Comparison of ENCODE assay signal across 20 cellular contexts in genomic region chr1:118275716-118276115, GRCh38.
"Had no signal": no experiment of that assay in that cellular context is flagged by ENCODE, and none has a peak within 500 bp of the region (broad histone marks: within the 10 kb centered on the region; RNA-seq: fewer than 3 reads in every experiment).

No MANE protein-coding gene starts in this region.

- H3K4me1 Mint-ChIP-seq: activated CD4-positive, alpha-beta T cell treated with anti-CD3 and anti-CD28 coated beads for 36 hours; endodermal cell; natural killer cell had no signal

- H3K27me3 Mint-ChIP-seq: activated CD4-positive, alpha-beta memory T cell treated with anti-CD3 and anti-CD28 coated beads for 36 hours; activated CD4-positive, alpha-beta T cell treated with anti-CD3 and anti-CD28 coated beads for 36 hours; progenitor cell of endocrine pancreas had no signal

- H3K4me1 ChIP-seq: left ventricle myocardium inferior, right atrium auricular region had no signal

- H3K4me3 Mint-ChIP-seq: activated CD4-positive, alpha-beta memory T cell treated with anti-CD3 and anti-CD28 coated beads for 36 hours; activated CD4-positive, alpha-beta T cell treated with anti-CD3 and anti-CD28 coated beads for 36 hours; endodermal cell; natural killer cell had no signal

- H3K27ac ChIP-seq: cardiac muscle cell, dorsolateral prefrontal cortex, left ventricle myocardium inferior, right atrium auricular region, WERI-Rb-1 had no signal

- ATAC-seq: activated CD4-positive, alpha-beta T cell treated with anti-CD3 and anti-CD28 coated beads for 36 hours; activated naive CD4-positive, alpha-beta T cell treated with anti-CD3 and anti-CD28 coated beads, Interleukin-2, amount 50 U/mL, for 72 hours; natural killer cell had no signal

- H3K9me3 ChIP-seq: right atrium auricular region had no signal

- H3K36me3 Mint-ChIP-seq: activated CD4-positive, alpha-beta memory T cell treated with anti-CD3 and anti-CD28 coated beads for 36 hours; activated naive CD4-positive, alpha-beta T cell treated with anti-CD3 and anti-CD28 coated beads, Interleukin-2, amount 50 U/mL, for 72 hours; natural killer cell had no signal

- H3K27me3 ChIP-seq: cardiac muscle cell, right atrium auricular region had no signal

- DNase-seq: activated CD4-positive, alpha-beta memory T cell treated with anti-CD3 and anti-CD28 coated beads for 36 hours; activated CD4-positive, alpha-beta T cell treated with anti-CD3 and anti-CD28 coated beads for 36 hours; activated gamma-delta T cell; activated T-cell treated with anti-CD3 and anti-CD28 coated beads, Interleukin-2, amount 50 U/mL, for 48 hours; dorsolateral prefrontal cortex; endodermal cell; glutamatergic neuron; kidney; left ventricle myocardium inferior; mesenchymal stem cell; natural killer cell; stimulated activated CD4-positive, alpha-beta T cell treated with anti-CD3 and anti-CD28 coated beads, Interleukin-4, amount 100 ng/mL, for 24 hours; stimulated activated CD8-positive, alpha-beta memory T cell treated with anti-CD3 and anti-CD28 coated beads, Interleukin-4, amount 100 ng/mL, for 48 hours; stimulated activated naive CD4-positive, alpha-beta T cell treated with Interleukin-2 at 50 U/mL for 16 hours; trophoblast cell; WERI-Rb-1 had no signal

- H3K27ac Mint-ChIP-seq: activated CD4-positive, alpha-beta memory T cell treated with anti-CD3 and anti-CD28 coated beads for 36 hours; activated CD4-positive, alpha-beta T cell treated with anti-CD3 and anti-CD28 coated beads for 36 hours; activated naive CD4-positive, alpha-beta T cell treated with anti-CD3 and anti-CD28 coated beads, Interleukin-2, amount 50 U/mL, for 72 hours; endodermal cell; natural killer cell; progenitor cell of endocrine pancreas had no signal

- H3K4me3 ChIP-seq: cardiac muscle cell, dorsolateral prefrontal cortex, left ventricle myocardium inferior, right atrium auricular region had no signal

- H3K36me3 ChIP-seq: cardiac muscle cell, left ventricle myocardium inferior, right atrium auricular region, WERI-Rb-1 had no signal
